30 cellular contexts compared by ENCODE assay signal in genomic region chr7:22733761-22734160, GRCh38. TPM values are rescaled to one million over a fixed set of nuclear protein-coding genes. Genes with fewer than 3 reads are reported as not detected.
"Had no signal": no experiment of that assay in that cellular context is flagged by ENCODE, and none has a peak within 500 bp of the region (broad histone marks: within the 10 kb centered on the region; RNA-seq: fewer than 3 reads in every experiment).

No MANE protein-coding gene starts in this region.

- H3K36me3 ChIP-seq: adrenal gland, esophagus squamous epithelium, sigmoid colon had no signal

- H3K4me3 ChIP-seq: adrenal gland, body of pancreas, esophagus squamous epithelium, heart right ventricle, psoas muscle, sigmoid colon, testis had no signal

- H3K4me1 ChIP-seq: adrenal gland, body of pancreas, parathyroid adenoma, psoas muscle, testis had no signal

- H3K27ac Mint-ChIP-seq: activated naive CD4-positive, alpha-beta T cell treated with anti-CD3 and anti-CD28 coated beads, Interleukin-2, amount 50 U/mL, for 24 hours; mesothelial cell of epicardium had no signal

- H3K27ac ChIP-seq: adrenal gland, body of pancreas, epithelial cell of prostate, esophagus squamous epithelium, heart right ventricle, parathyroid adenoma, psoas muscle, sigmoid colon, testis had no signal

- H3K36me3 Mint-ChIP-seq: mesothelial cell of epicardium had no signal

- H3K9me3 ChIP-seq: adrenal gland, body of pancreas, esophagus squamous epithelium, psoas muscle, sigmoid colon, testis had no signal

- H3K4me3 Mint-ChIP-seq: activated naive CD4-positive, alpha-beta T cell treated with anti-CD3 and anti-CD28 coated beads, Interleukin-2, amount 50 U/mL, for 24 hours; mesothelial cell of epicardium; naive B cell; neural crest cell had no signal

- ATAC-seq: body of pancreas, heart right ventricle, psoas muscle had no signal

- H3K79me2 ChIP-seq: parathyroid adenoma had no signal

- H2AFZ ChIP-seq: parathyroid adenoma had no signal

- H3K4me1 Mint-ChIP-seq: mesothelial cell of epicardium, neural crest cell had no signal

- H3K9ac ChIP-seq: parathyroid adenoma had no signal

- DNase-seq: activated CD4-positive, alpha-beta T cell treated with anti-CD3 and anti-CD28 coated beads for 4 hours; activated CD4-positive, alpha-beta T cell treated with anti-CD3 and anti-CD28 coated beads, Interleukin-2, amount 50 U/mL, for 48 hours; activated CD4-positive, CD25-positive, alpha-beta regulatory T cell; activated CD8-positive, alpha-beta memory T cell treated with anti-CD3 and anti-CD28 coated beads for 24 hours; activated gamma-delta T cell treated with Interleukin-2 at 50 U/mL for 16 hours; activated T-cell treated with anti-CD3 and anti-CD28 coated beads, Interleukin-2, amount 50 U/mL, for 1 hour; adrenal gland; aorta; body of pancreas; effector CD8-positive, alpha-beta T cell; esophagus squamous epithelium; foreskin melanocyte; heart right ventricle; naive B cell; nucleus accumbens; psoas muscle; sigmoid colon; small intestine; stimulated activated CD4-positive, alpha-beta T cell treated with anti-CD3 and anti-CD28 coated beads, Interleukin-1b, Interleukin-23, amount 100 ng/mL, for 48 hours; stimulated activated CD4-positive, alpha-beta T cell treated with anti-CD3 and anti-CD28 coated beads, Interleukin-4, amount 100 ng/mL, for 4 hours; stimulated activated CD8-positive, alpha-beta memory T cell treated with anti-CD3 and anti-CD28 coated beads, Interleukin-4, amount 100 ng/mL, for 48 hours; stimulated activated naive CD4-positive, alpha-beta T cell; testis; trophoblast cell had no signal

- H3K27me3 ChIP-seq: adrenal gland, body of pancreas, esophagus squamous epithelium, sigmoid colon, testis had no signal

RNA-seq across cellular contexts. Expression of gene IL6, which starts 6.8 kb away (rescaled TPM):
- total RNA-seq: neural crest cell; T-helper 2 cell treated with Interferon-gamma antibody and Interleukin-4, amounts not matched to agents 100 ng/mL and 5 ng/mL, for 36 hours; testis had no signal
